Comparison of ENCODE assay signal across 8 cellular contexts in the genomic region with DNA sequence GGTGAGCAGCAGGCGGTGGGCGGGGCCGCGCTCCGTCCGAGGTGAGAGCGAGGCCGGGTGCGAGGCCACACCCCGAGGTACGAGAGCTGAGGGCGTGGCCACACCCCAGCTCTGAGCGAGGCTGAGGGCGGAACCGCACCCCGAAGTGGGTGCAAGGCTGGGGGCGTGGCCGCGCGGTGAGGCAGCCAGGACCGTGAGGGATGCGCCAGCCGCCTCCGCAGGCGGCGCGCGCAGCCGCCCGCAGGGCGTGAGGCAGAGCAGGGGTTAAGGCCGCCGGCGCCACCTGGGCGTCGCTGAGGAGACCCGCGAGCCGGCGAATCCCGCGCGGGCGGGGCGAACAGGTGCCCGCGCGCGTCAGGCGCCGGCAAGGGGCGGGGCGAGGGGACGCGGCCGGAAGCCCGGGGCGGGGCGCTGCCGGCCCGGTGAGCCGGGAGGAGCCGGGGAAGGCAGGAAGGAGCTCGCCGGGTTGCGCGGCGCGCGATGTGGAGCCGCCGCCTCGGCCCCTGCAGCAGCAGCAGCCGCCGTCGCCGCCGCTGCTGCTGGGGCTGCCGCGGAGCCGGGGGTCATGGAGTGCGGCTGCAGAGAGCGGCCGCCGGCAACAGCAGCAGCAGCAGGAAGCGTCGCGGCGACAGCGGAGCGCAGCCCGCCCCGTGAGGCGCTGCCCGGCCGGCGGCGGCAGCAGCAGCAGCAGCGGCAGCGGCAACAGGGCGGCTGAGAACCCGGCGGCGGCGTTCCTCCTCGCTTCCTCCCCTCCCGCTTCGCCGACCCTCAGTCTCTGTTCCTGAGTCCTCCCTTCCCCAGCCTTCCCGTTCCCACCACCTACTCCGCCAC. TPM values are rescaled to one million over a fixed set of nuclear protein-coding genes. Genes with fewer than 3 reads are reported as not detected.
A peak's percentile ranks its signal among the peaks of the same experiment; 100 is the strongest.
DNase-seq lines count a peak whose midpoint lies in the region; ATAC-seq, FAIRE-seq and TF ChIP-seq lines count a peak whose summit lies in the region.

A gene with protein sequence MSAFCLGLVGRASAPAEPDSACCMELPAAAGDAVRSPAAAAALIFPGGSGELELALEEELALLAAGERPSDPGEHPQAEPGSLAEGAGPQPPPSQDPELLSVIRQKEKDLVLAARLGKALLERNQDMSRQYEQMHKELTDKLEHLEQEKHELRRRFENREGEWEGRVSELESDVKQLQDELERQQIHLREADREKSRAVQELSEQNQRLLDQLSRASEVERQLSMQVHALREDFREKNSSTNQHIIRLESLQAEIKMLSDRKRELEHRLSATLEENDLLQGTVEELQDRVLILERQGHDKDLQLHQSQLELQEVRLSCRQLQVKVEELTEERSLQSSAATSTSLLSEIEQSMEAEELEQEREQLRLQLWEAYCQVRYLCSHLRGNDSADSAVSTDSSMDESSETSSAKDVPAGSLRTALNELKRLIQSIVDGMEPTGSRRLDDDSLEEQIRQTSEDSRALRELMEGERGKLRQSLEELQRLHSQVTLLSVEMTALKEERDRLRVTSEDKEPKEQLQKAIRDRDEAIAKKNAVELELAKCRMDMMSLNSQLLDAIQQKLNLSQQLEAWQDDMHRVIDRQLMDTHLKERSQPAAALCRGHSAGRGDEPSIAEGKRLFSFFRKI (plus strand): TSS at position 449 of the 831 bp plus-strand sequence. CDS start 633 bp downstream, outside the sequence.

- H3K27ac Mint-ChIP-seq in HFFc6: no peak within 1 kb of the TSS
- peak within 1 kb of the TSS; percentile 93 for H3K27ac Mint-ChIP-seq in activated naive CD4-positive, alpha-beta T cell treated with anti-CD3 and anti-CD28 coated beads for 36 hours

- TF ChIP-seq POLR2A in tibial nerve (IDR thresholded peaks at IDR 0.05): no peak

- TF ChIP-seq EP300 in tibial nerve (IDR thresholded peaks at IDR 0.05): no peak

- H3K4me1 ChIP-seq in pancreas: peaks cover 0 to 7% (median 5%) of the 10 kb centered on the region in 3 donors
- H3K4me1 ChIP-seq in tibial nerve: peaks cover 0 to 18% (median 10%) of the 10 kb centered on the region in 4 donors

- no peaks in the 10 kb centered on the region for H3K27me3 ChIP-seq in pancreas
- H3K27me3 ChIP-seq in tibial nerve: peaks cover 0 to 57% of the 10 kb centered on the region in 2 donors

- peaks cover 22% of the 10 kb centered on the region for H3K27me3 Mint-ChIP-seq in HFFc6 (ENCODE audit: insufficient read depth)
- no peaks in the 10 kb centered on the region for H3K27me3 Mint-ChIP-seq in activated naive CD4-positive, alpha-beta T cell treated with anti-CD3 and anti-CD28 coated beads for 36 hours (ENCODE audit: low read depth)

- peak within 1 kb of the TSS; percentile 79 for H3K4me3 Mint-ChIP-seq in HFFc6
- peak within 1 kb of the TSS; percentile 91 for H3K4me3 Mint-ChIP-seq in activated naive CD4-positive, alpha-beta T cell treated with anti-CD3 and anti-CD28 coated beads for 36 hours

- H3K36me3 ChIP-seq in pancreas (no peaks in the 10 kb centered on the region), tibial nerve (no peaks in the 10 kb centered on the region)

- intact Hi-C loops in activated naive CD4-positive, alpha-beta T cell treated with anti-CD3 and anti-CD28 coated beads for 36 hours (cut with micrococcal nuclease): loop anchor here (1.0 to 5.0 kb wide), 11 partner anchors 9 to 322 kb away; partner anchors contain the start of genes CIT, PXN, RAB35 and RNU4-1
- intact Hi-C loops in head of caudate nucleus (cut with DNase I) (no loop called here), pancreas (cut with DNase I) (no loop called here)

- H3K4me1 Mint-ChIP-seq in HFFc6 (ENCODE audit: low read depth): peaks cover 8% of the 10 kb centered on the region; the same call in 1 of the 2 replicates
- H3K4me1 Mint-ChIP-seq in activated naive CD4-positive, alpha-beta T cell treated with anti-CD3 and anti-CD28 coated beads for 36 hours (ENCODE audit: low read depth): peaks cover 45% of the 10 kb centered on the region

- no peaks in the 10 kb centered on the region for H3K36me3 Mint-ChIP-seq in HFFc6 (ENCODE audit: low read depth)
- H3K36me3 Mint-ChIP-seq in activated naive CD4-positive, alpha-beta T cell treated with anti-CD3 and anti-CD28 coated beads for 36 hours (ENCODE audit: low read depth): peaks cover 33% of the 10 kb centered on the region

- FAIRE-seq in pancreas (lab: Jason Lieb, UNC): no peak

- no peaks in the 10 kb centered on the region for H3K9me3 Mint-ChIP-seq in HFFc6
- no peaks in the 10 kb centered on the region for H3K9me3 Mint-ChIP-seq in activated naive CD4-positive, alpha-beta T cell treated with anti-CD3 and anti-CD28 coated beads for 36 hours

- no peaks in the 10 kb centered on the region for H3K9me3 ChIP-seq in pancreas
- H3K9me3 ChIP-seq in tibial nerve: no peaks in the 10 kb centered on the region

- TF ChIP-seq CTCF in GM10266 (IDR thresholded peaks at IDR 0.05; ENCODE audit: control insufficient read depth, insufficient read depth, low read depth, missing control alignments) (no peak), HFFc6 (IDR thresholded peaks at IDR 0.05) (no peak), pancreas (IDR thresholded peaks at IDR 0.05) (no peak), tibial nerve (IDR thresholded peaks at IDR 0.05) (no peak)

- peak; percentile 89 to 98 (median 94) for ATAC-seq in pancreas

- peak; percentile 96 for DNase-seq in GM10266 (ENCODE audit: extremely low spot score)
- DNase-seq in HFFc6: peak; percentile 0
- DNase-seq in MV-4-11 (lab: John Stamatoyannopoulos, UW): peak; percentile 92
- DNase-seq in SK-N-DZ (ENCODE audit: low spot score): peak; percentile 90
- DNase-seq in activated naive CD4-positive, alpha-beta T cell treated with anti-CD3 and anti-CD28 coated beads for 36 hours: peak; percentile 97
- DNase-seq in head of caudate nucleus: peak; percentile 39 to 94 (median 83)
- DNase-seq in pancreas: peak; percentile 88 to 95 (median 94)
- DNase-seq in tibial nerve (ENCODE audit: low spot score in 2 of 2): peak in 1 of 2 donors; percentile 7

- peak within 1 kb of the TSS; percentile 63 to 74 (median 68) for H3K4me3 ChIP-seq in pancreas
- peak within 1 kb of the TSS; percentile 15 to 62 (median 44) for H3K4me3 ChIP-seq in tibial nerve

- H3K27ac ChIP-seq in pancreas (peak within 1 kb of the TSS; percentile 52 to 75 (median 60)), tibial nerve (peak within 1 kb of the TSS in 2 of 4 donors; percentile 37 to 55)

- WGBS in pancreas, 2 donors: 0% methylated on average over 84 to 111 of the region's 111 CpGs
- WGBS in tibial nerve, 2 donors: 0 to 1% methylated on average over 27 to 36 of the region's 111 CpGs

- CTCF ChIA-PET in activated naive CD4-positive, alpha-beta T cell treated with anti-CD3 and anti-CD28 coated beads for 36 hours (lab: Charles Lee): interaction anchor here (0.6 to 2.9 kb wide), 9 partner anchors 9 to 214 kb away, joined by 3 to 15 read pairs (median 4); no protein-coding TSS in a partner anchor

RNA-seq across cellular contexts. Expression of the gene that starts here (rescaled TPM):
- under 1 TPM in 1 of 6 experiments, not detected in 5; 0.05 TPM for total RNA-seq in HFFc6 (2021; fragmentation: NEBNext Ultra II Directional; extraction: Animal tissue kit (Norgen Biotek cat#: 25700))
- 28.8 and 35.4 TPM in 2 replicates for polyA plus RNA-seq in SK-N-DZ (2014; cell fraction: cytosol; rRNA removed)
- polyA plus RNA-seq in SK-N-DZ (2014; cell fraction: nucleus; rRNA removed): 86.5 and 133 TPM in 2 replicates
- 100 to 1,000 TPM; 128 to 133 TPM for total RNA-seq in activated naive CD4-positive, alpha-beta T cell treated with anti-CD3 and anti-CD28 coated beads for 36 hours
- 1 to 10 TPM; 2.0 to 8.0 (median 5.9) TPM for total RNA-seq in pancreas
- polyA plus RNA-seq in pancreas: 10 to 100 TPM; 19.2 to 23.0 TPM
- 1 to 10 TPM in 2 of 4 donors, under 1 TPM in 1, not detected in 1; 0.66 to 1.5 (median 1.4) TPM for total RNA-seq in tibial nerve

Comparison
In these comparisons a context has a peak if more than half of its experiments do, and no peak if none do; other contexts are left out.
1. RNA of the gene that starts here (total RNA-seq): 128 to 133 TPM in activated naive CD4-positive, alpha-beta T cell treated with anti-CD3 and anti-CD28 coated beads for 36 hours; 2.0 to 8.0 TPM in pancreas, 0.66 to 1.5 TPM in tibial nerve and 0.05 TPM in HFFc6; every median in the first group is over 10 times any median in the second.
2. Peak in DNase-seq in HFFc6; RNA of the gene not detected or under 1 TPM.